2 cellular contexts compared by ENCODE assay signal in genomic region chr1:16226129-16226494, GRCh38.
TF ChIP-seq lines count a peak whose summit lies in the region.

No MANE protein-coding gene starts in this region.

TF ChIP-seq in liver, 16 proteins besides CTCF, POLR2A, EP300 and RAD21:
- TF ChIP-seq RXRA (IDR thresholded peaks at IDR 0.05) (no peak), JUND (IDR thresholded peaks at IDR 0.05) (no peak), FOXA1 (IDR thresholded peaks at IDR 0.05) (no peak), TAF1 (conservative IDR thresholded peaks at IDR 0.05) (no peak), SP1 (IDR thresholded peaks at IDR 0.05) (no peak), HNF4G (IDR thresholded peaks at IDR 0.05) (no peak), NR2F2 (IDR thresholded peaks at IDR 0.05) (no peak), EGR1 (IDR thresholded peaks at IDR 0.05; ENCODE audit: low read depth in 2 of 2) (no peak), ZBTB33 (IDR thresholded peaks at IDR 0.05) (no peak), FOXA2 (IDR thresholded peaks at IDR 0.05) (no peak), GABPA (IDR thresholded peaks at IDR 0.05 in 1 of 2, conservative IDR thresholded peaks at IDR 0.05 in 1 of 2) (no peak), HNF4A (conservative IDR thresholded peaks at IDR 0.05) (no peak), YY1 (IDR thresholded peaks at IDR 0.05) (no peak)
- TF ChIP-seq, protein P1, sequence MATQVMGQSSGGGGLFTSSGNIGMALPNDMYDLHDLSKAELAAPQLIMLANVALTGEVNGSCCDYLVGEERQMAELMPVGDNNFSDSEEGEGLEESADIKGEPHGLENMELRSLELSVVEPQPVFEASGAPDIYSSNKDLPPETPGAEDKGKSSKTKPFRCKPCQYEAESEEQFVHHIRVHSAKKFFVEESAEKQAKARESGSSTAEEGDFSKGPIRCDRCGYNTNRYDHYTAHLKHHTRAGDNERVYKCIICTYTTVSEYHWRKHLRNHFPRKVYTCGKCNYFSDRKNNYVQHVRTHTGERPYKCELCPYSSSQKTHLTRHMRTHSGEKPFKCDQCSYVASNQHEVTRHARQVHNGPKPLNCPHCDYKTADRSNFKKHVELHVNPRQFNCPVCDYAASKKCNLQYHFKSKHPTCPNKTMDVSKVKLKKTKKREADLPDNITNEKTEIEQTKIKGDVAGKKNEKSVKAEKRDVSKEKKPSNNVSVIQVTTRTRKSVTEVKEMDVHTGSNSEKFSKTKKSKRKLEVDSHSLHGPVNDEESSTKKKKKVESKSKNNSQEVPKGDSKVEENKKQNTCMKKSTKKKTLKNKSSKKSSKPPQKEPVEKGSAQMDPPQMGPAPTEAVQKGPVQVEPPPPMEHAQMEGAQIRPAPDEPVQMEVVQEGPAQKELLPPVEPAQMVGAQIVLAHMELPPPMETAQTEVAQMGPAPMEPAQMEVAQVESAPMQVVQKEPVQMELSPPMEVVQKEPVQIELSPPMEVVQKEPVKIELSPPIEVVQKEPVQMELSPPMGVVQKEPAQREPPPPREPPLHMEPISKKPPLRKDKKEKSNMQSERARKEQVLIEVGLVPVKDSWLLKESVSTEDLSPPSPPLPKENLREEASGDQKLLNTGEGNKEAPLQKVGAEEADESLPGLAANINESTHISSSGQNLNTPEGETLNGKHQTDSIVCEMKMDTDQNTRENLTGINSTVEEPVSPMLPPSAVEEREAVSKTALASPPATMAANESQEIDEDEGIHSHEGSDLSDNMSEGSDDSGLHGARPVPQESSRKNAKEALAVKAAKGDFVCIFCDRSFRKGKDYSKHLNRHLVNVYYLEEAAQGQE (IDR thresholded peaks at IDR 0.05), result no peak
- TF ChIP-seq, protein P2, sequence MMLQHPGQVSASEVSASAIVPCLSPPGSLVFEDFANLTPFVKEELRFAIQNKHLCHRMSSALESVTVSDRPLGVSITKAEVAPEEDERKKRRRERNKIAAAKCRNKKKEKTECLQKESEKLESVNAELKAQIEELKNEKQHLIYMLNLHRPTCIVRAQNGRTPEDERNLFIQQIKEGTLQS (IDR thresholded peaks at IDR 0.05), result no peak
- TF ChIP-seq, protein P3, sequence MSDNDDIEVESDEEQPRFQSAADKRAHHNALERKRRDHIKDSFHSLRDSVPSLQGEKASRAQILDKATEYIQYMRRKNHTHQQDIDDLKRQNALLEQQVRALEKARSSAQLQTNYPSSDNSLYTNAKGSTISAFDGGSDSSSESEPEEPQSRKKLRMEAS (IDR thresholded peaks at IDR 0.05), result no peak
TF ChIP-seq in liver: peak in this region for 0.

TF ChIP-seq in HepG2, 621 proteins besides CTCF, POLR2A, EP300 and RAD21:
- TF ChIP-seq ZBTB33 (CRISPR knock-in tag; IDR thresholded peaks at IDR 0.05) (no peak), HHEX (CRISPR knock-in tag; IDR thresholded peaks at IDR 0.05) (no peak), KMT2A (CRISPR knock-in tag; IDR thresholded peaks at IDR 0.05) (no peak), ZNF317 (CRISPR knock-in tag; IDR thresholded peaks at IDR 0.05) (no peak), ZNF501 (CRISPR knock-in tag; IDR thresholded peaks at IDR 0.05) (no peak), FOXA3 (CRISPR knock-in tag; IDR thresholded peaks at IDR 0.05) (no peak), SRSF9 (IDR thresholded peaks at IDR 0.05; ENCODE audit: borderline replicate concordance, insufficient read depth, low read depth, low read length, poor library complexity, severe bottlenecking) (no peak), TIGD3 (CRISPR knock-in tag; IDR thresholded peaks at IDR 0.05; ENCODE audit: borderline replicate concordance) (no peak), ZNF12 (CRISPR knock-in tag; IDR thresholded peaks at IDR 0.05) (no peak), KLF9 (CRISPR knock-in tag; IDR thresholded peaks at IDR 0.05; ENCODE audit: low read depth) (no peak), MED1 (CRISPR knock-in tag; IDR thresholded peaks at IDR 0.05) (no peak), ZSCAN12 (CRISPR knock-in tag; IDR thresholded peaks at IDR 0.05) (no peak), RELA (CRISPR knock-in tag; IDR thresholded peaks at IDR 0.05) (no peak), SATB2 (CRISPR knock-in tag; IDR thresholded peaks at IDR 0.05) (no peak), THRA (CRISPR knock-in tag; IDR thresholded peaks at IDR 0.05; ENCODE audit: borderline replicate concordance) (no peak), SIN3A (IDR thresholded peaks at IDR 0.05; ENCODE audit: borderline replicate concordance, low read depth, low read length) (no peak), NBN (conservative IDR thresholded peaks at IDR 0.05) (no peak), NR0B2 (CRISPR knock-in tag; IDR thresholded peaks at IDR 0.05) (no peak)
- TF ChIP-seq, protein P4, sequence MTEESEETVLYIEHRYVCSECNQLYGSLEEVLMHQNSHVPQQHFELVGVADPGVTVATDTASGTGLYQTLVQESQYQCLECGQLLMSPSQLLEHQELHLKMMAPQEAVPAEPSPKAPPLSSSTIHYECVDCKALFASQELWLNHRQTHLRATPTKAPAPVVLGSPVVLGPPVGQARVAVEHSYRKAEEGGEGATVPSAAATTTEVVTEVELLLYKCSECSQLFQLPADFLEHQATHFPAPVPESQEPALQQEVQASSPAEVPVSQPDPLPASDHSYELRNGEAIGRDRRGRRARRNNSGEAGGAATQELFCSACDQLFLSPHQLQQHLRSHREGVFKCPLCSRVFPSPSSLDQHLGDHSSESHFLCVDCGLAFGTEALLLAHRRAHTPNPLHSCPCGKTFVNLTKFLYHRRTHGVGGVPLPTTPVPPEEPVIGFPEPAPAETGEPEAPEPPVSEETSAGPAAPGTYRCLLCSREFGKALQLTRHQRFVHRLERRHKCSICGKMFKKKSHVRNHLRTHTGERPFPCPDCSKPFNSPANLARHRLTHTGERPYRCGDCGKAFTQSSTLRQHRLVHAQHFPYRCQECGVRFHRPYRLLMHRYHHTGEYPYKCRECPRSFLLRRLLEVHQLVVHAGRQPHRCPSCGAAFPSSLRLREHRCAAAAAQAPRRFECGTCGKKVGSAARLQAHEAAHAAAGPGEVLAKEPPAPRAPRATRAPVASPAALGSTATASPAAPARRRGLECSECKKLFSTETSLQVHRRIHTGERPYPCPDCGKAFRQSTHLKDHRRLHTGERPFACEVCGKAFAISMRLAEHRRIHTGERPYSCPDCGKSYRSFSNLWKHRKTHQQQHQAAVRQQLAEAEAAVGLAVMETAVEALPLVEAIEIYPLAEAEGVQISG (CRISPR knock-in tag; IDR thresholded peaks at IDR 0.05), result no peak
TF ChIP-seq in HepG2: peak in this region for 0.
